1 cellular context compared by ENCODE assay signal in genomic region chr3:141192345-141192744, GRCh38.
TF ChIP-seq lines count a peak whose summit lies in the region.

No MANE protein-coding gene starts in this region.

TF ChIP-seq in K562, 482 proteins besides CTCF, POLR2A, EP300 and RAD21 (continued from another document and continues in another):
- TF ChIP-seq TAF9B (IDR thresholded peaks at IDR 0.05; ENCODE audit: partially characterized antibody) (no peak), ELF1 (tag; IDR thresholded peaks at IDR 0.05) (0 out of 2 replicates have a peak, but pooled peaks have one; percentile 38), TCF7 (IDR thresholded peaks at IDR 0.05; ENCODE audit: borderline replicate concordance) (no peak), ZBTB40 (IDR thresholded peaks at IDR 0.05) (no peak), ZBTB40 (CRISPR knock-in tag; IDR thresholded peaks at IDR 0.05) (no peak), BRD9 (IDR thresholded peaks at IDR 0.05; ENCODE audit: low read depth, partially characterized antibody) (no peak), EP400 (IDR thresholded peaks at IDR 0.05) (no peak), RB1 (IDR thresholded peaks at IDR 0.05; ENCODE audit: low read depth) (peak; percentile 83), RFX1 (IDR thresholded peaks at IDR 0.05) (0 out of 2 replicates have a peak, but pooled peaks have one; percentile 29), SRSF9 (IDR thresholded peaks at IDR 0.05; ENCODE audit: borderline replicate concordance, low read depth, low read length) (no peak), UBTF (IDR thresholded peaks at IDR 0.05; ENCODE audit: borderline replicate concordance in 1 of 2, low read depth in 2 of 2, low read length in 2 of 2) (no peak), KAT7 (CRISPR knock-in tag; IDR thresholded peaks at IDR 0.05; ENCODE audit: borderline replicate concordance) (no peak), ZNF24 (IDR thresholded peaks at IDR 0.05) (no peak), BRF2 (IDR thresholded peaks at IDR 0.05; ENCODE audit: borderline replicate concordance, insufficient read depth, insufficient read length) (no peak), SPI1 (IDR thresholded peaks at IDR 0.05; ENCODE audit: borderline replicate concordance, low read depth, low read length) (no peak), PBX2 (CRISPR knock-in tag; IDR thresholded peaks at IDR 0.05; ENCODE audit: low read depth) (no peak), PBX2 (tag; conservative IDR thresholded peaks at IDR 0.05; ENCODE audit: low read depth) (no peak), ZHX1 (conservative IDR thresholded peaks at IDR 0.05; ENCODE audit: low read length) (no peak), PML (IDR thresholded peaks at IDR 0.05; ENCODE audit: low read length) (no peak), ZKSCAN3 (CRISPR knock-in tag; IDR thresholded peaks at IDR 0.05) (no peak), MECOM (CRISPR knock-in tag; IDR thresholded peaks at IDR 0.05) (no peak), MBD2 (IDR thresholded peaks at IDR 0.05; ENCODE audit: borderline replicate concordance, low read depth) (no peak), SAP30 (IDR thresholded peaks at IDR 0.05; ENCODE audit: borderline replicate concordance, insufficient read depth, low read depth, low read length, poor library complexity, severe bottlenecking) (no peak), E2F3 (CRISPR knock-in tag; IDR thresholded peaks at IDR 0.05) (no peak), ZNF589 (CRISPR knock-in tag; IDR thresholded peaks at IDR 0.05; ENCODE audit: low read depth) (no peak), C11orf30 (IDR thresholded peaks at IDR 0.05; ENCODE audit: low read depth) (no peak), TSHZ1 (CRISPR knock-in tag; IDR thresholded peaks at IDR 0.05) (no peak), E2F6 (IDR thresholded peaks at IDR 0.05; ENCODE audit: borderline replicate concordance in 1 of 2, extremely low read depth in 1 of 2, insufficient read depth in 1 of 2, insufficient read length in 1 of 2, low read depth in 1 of 2, low read length in 1 of 2, poor library complexity in 1 of 2, severe bottlenecking in 1 of 2) (peak in 1 of 2 experiments; percentile 22), RHOXF2B (CRISPR knock-in tag; conservative IDR thresholded peaks at IDR 0.05) (no peak), PURB (CRISPR knock-in tag; IDR thresholded peaks at IDR 0.05; ENCODE audit: low read depth) (no peak), LCOR (CRISPR knock-in tag; IDR thresholded peaks at IDR 0.05) (no peak), ZNF668 (CRISPR knock-in tag; IDR thresholded peaks at IDR 0.05) (no peak), ETV5 (CRISPR knock-in tag; IDR thresholded peaks at IDR 0.05; ENCODE audit: low read depth) (no peak), ZBTB12 (CRISPR knock-in tag; IDR thresholded peaks at IDR 0.05) (no peak), BDP1 (IDR thresholded peaks at IDR 0.05; ENCODE audit: insufficient read depth, insufficient read length) (no peak)
